1 cellular context compared by ENCODE assay signal in the genomic region with DNA sequence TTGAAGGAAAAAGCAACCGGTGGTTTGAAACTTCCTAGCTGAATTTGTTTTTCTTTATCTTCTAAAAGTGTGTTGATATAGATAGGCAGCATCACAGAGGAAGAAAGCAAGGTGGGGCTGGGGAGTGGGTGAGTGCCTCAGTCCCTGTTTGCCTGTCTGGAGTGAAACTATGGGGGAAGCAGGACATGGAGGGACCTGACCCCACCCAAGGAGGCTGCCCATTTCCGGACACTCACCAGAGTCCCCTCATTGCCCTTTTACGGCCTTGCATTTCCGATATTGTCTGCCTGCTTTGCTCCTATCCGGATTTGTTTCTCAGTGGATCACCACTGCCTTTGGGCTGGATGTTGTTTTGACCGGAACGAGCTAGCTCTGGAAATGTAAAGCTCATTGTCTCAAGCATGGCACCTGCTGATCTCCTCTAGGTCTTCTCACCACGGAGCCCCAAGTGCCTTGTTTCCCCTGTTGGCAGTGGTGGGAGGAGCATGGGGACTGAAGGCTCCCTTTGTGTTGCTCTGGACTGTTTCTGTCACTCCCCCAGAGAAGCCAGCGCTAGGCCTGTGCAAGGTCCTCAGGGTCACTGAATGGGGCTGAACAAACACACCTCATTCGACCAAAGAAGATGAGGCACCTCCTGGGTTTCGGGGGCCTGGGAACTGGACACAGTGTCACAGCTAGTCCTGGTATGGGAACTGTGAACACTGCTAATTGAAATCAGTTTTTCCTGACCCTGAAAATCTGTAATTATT.
TF ChIP-seq lines count a peak whose summit lies in the region.

No MANE protein-coding gene starts in this region.

TF ChIP-seq in K562, 482 proteins besides CTCF, POLR2A, EP300 and RAD21 (continued from another document):
- TF ChIP-seq, protein P1, sequence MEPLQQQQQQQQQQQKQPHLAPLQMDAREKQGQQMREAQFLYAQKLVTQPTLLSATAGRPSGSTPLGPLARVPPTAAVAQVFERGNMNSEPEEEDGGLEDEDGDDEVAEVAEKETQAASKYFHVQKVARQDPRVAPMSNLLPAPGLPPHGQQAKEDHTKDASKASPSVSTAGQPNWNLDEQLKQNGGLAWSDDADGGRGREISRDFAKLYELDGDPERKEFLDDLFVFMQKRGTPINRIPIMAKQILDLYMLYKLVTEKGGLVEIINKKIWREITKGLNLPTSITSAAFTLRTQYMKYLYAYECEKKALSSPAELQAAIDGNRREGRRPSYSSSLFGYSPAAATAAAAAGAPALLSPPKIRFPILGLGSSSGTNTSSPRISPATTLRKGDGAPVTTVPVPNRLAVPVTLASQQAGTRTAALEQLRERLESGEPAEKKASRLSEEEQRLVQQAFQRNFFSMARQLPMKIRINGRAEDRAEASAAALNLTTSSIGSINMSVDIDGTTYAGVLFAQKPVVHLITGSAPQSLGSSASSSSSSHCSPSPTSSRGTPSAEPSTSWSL (CRISPR knock-in tag; IDR thresholded peaks at IDR 0.05; ENCODE audit: borderline replicate concordance), result no peak
- TF ChIP-seq ZNF57 (CRISPR knock-in tag; IDR thresholded peaks at IDR 0.05) (no peak), XRCC5 (IDR thresholded peaks at IDR 0.05; ENCODE audit: low read depth, low read length) (no peak), RBM15 (IDR thresholded peaks at IDR 0.05; ENCODE audit: insufficient read depth, low read length) (no peak), NBN (IDR thresholded peaks at IDR 0.05; ENCODE audit: low read depth) (no peak), ZNF780A (CRISPR knock-in tag; IDR thresholded peaks at IDR 0.05) (no peak), CBX5 (IDR thresholded peaks at IDR 0.05; ENCODE audit: borderline replicate concordance, low read depth) (no peak), NEUROD1 (IDR thresholded peaks at IDR 0.05; ENCODE audit: borderline replicate concordance, low read depth, low read length, partially characterized antibody) (no peak), SRF (CRISPR knock-in tag; IDR thresholded peaks at IDR 0.05) (peak in 1 of 2 experiments; percentile 68; a peak in 1 of 4 replicates), POLR3A (IDR thresholded peaks at IDR 0.05; ENCODE audit: borderline replicate concordance, extremely low read depth, insufficient read depth, insufficient read length) (no peak), TEAD4 (IDR thresholded peaks at IDR 0.05; ENCODE audit: low read length) (no peak), TEAD4 (CRISPR knock-in tag; IDR thresholded peaks at IDR 0.05; ENCODE audit: borderline replicate concordance) (no peak), CXXC5 (CRISPR knock-in tag; IDR thresholded peaks at IDR 0.05) (no peak), ATF1 (CRISPR knock-in tag; IDR thresholded peaks at IDR 0.05) (no peak), ATF1 (tag; IDR thresholded peaks at IDR 0.05) (0 out of 2 replicates have a peak, but pooled peaks have one; percentile 10), FOXK1 (CRISPR knock-in tag; IDR thresholded peaks at IDR 0.05; ENCODE audit: borderline replicate concordance) (no peak), ZKSCAN8 (CRISPR knock-in tag; IDR thresholded peaks at IDR 0.05) (no peak), SMAD2 (IDR thresholded peaks at IDR 0.05; ENCODE audit: low read depth, low read length) (no peak), FOXK2 (conservative IDR thresholded peaks at IDR 0.05 in 1 of 2, IDR thresholded peaks at IDR 0.05 in 1 of 2; ENCODE audit: low read depth in 2 of 2) (0 out of 4 replicates have a peak, but pooled peaks have one; percentile 18 to 27), ZNF274 (IDR thresholded peaks at IDR 0.05; ENCODE audit: borderline replicate concordance, low read depth, low read length) (no peak), MIER1 (IDR thresholded peaks at IDR 0.05; ENCODE audit: low read depth) (no peak), EHMT2 (IDR thresholded peaks at IDR 0.05) (no peak), KLF1 (tag; IDR thresholded peaks at IDR 0.05) (no peak), WHSC1 (IDR thresholded peaks at IDR 0.05; ENCODE audit: low read length) (no peak), SPI1 (IDR thresholded peaks at IDR 0.05; ENCODE audit: borderline replicate concordance, low read depth, low read length) (no peak), PHB (CRISPR knock-in tag; IDR thresholded peaks at IDR 0.05) (no peak), TCF7 (IDR thresholded peaks at IDR 0.05; ENCODE audit: borderline replicate concordance) (no peak), SRSF7 (optimal IDR thresholded peaks at IDR 0.05; ENCODE audit: low read depth, low read length) (no peak), EGR1 (conservative IDR thresholded peaks at IDR 0.05) (no peak), TSC22D4 (tag; IDR thresholded peaks at IDR 0.05) (no peak)
- TF ChIP-seq, protein P2, sequence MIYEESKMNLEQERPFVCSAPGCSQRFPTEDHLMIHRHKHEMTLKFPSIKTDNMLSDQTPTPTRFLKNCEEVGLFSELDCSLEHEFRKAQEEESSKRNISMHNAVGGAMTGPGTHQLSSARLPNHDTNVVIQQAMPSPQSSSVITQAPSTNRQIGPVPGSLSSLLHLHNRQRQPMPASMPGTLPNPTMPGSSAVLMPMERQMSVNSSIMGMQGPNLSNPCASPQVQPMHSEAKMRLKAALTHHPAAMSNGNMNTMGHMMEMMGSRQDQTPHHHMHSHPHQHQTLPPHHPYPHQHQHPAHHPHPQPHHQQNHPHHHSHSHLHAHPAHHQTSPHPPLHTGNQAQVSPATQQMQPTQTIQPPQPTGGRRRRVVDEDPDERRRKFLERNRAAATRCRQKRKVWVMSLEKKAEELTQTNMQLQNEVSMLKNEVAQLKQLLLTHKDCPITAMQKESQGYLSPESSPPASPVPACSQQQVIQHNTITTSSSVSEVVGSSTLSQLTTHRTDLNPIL (CRISPR knock-in tag; IDR thresholded peaks at IDR 0.05), result no peak
- TF ChIP-seq, protein P3, sequence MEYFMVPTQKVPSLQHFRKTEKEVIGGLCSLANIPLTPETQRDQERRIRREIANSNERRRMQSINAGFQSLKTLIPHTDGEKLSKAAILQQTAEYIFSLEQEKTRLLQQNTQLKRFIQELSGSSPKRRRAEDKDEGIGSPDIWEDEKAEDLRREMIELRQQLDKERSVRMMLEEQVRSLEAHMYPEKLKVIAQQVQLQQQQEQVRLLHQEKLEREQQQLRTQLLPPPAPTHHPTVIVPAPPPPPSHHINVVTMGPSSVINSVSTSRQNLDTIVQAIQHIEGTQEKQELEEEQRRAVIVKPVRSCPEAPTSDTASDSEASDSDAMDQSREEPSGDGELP (CRISPR knock-in tag; IDR thresholded peaks at IDR 0.05; ENCODE audit: borderline replicate concordance), result no peak
- TF ChIP-seq, protein P4, sequence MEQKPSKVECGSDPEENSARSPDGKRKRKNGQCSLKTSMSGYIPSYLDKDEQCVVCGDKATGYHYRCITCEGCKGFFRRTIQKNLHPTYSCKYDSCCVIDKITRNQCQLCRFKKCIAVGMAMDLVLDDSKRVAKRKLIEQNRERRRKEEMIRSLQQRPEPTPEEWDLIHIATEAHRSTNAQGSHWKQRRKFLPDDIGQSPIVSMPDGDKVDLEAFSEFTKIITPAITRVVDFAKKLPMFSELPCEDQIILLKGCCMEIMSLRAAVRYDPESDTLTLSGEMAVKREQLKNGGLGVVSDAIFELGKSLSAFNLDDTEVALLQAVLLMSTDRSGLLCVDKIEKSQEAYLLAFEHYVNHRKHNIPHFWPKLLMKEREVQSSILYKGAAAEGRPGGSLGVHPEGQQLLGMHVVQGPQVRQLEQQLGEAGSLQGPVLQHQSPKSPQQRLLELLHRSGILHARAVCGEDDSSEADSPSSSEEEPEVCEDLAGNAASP (IDR thresholded peaks at IDR 0.05), result no peak
- TF ChIP-seq, protein P5, sequence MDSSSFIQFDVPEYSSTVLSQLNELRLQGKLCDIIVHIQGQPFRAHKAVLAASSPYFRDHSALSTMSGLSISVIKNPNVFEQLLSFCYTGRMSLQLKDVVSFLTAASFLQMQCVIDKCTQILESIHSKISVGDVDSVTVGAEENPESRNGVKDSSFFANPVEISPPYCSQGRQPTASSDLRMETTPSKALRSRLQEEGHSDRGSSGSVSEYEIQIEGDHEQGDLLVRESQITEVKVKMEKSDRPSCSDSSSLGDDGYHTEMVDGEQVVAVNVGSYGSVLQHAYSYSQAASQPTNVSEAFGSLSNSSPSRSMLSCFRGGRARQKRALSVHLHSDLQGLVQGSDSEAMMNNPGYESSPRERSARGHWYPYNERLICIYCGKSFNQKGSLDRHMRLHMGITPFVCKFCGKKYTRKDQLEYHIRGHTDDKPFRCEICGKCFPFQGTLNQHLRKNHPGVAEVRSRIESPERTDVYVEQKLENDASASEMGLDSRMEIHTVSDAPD (CRISPR knock-in tag; IDR thresholded peaks at IDR 0.05), result no peak
- TF ChIP-seq, protein P6, sequence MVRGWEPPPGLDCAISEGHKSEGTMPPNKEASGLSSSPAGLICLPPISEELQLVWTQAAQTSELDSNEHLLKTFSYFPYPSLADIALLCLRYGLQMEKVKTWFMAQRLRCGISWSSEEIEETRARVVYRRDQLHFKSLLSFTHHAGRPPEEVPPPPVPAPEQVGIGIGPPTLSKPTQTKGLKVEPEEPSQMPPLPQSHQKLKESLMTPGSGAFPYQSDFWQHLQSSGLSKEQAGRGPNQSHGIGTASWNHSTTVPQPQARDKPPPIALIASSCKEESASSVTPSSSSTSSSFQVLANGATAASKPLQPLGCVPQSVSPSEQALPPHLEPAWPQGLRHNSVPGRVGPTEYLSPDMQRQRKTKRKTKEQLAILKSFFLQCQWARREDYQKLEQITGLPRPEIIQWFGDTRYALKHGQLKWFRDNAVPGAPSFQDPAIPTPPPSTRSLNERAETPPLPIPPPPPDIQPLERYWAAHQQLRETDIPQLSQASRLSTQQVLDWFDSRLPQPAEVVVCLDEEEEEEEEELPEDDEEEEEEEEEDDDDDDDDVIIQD (CRISPR knock-in tag; IDR thresholded peaks at IDR 0.05), result no peak
- TF ChIP-seq, protein P7, sequence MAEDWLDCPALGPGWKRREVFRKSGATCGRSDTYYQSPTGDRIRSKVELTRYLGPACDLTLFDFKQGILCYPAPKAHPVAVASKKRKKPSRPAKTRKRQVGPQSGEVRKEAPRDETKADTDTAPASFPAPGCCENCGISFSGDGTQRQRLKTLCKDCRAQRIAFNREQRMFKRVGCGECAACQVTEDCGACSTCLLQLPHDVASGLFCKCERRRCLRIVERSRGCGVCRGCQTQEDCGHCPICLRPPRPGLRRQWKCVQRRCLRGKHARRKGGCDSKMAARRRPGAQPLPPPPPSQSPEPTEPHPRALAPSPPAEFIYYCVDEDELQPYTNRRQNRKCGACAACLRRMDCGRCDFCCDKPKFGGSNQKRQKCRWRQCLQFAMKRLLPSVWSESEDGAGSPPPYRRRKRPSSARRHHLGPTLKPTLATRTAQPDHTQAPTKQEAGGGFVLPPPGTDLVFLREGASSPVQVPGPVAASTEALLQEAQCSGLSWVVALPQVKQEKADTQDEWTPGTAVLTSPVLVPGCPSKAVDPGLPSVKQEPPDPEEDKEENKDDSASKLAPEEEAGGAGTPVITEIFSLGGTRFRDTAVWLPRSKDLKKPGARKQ (CRISPR knock-in tag; IDR thresholded peaks at IDR 0.05), result no peak
- TF ChIP-seq, protein P8, sequence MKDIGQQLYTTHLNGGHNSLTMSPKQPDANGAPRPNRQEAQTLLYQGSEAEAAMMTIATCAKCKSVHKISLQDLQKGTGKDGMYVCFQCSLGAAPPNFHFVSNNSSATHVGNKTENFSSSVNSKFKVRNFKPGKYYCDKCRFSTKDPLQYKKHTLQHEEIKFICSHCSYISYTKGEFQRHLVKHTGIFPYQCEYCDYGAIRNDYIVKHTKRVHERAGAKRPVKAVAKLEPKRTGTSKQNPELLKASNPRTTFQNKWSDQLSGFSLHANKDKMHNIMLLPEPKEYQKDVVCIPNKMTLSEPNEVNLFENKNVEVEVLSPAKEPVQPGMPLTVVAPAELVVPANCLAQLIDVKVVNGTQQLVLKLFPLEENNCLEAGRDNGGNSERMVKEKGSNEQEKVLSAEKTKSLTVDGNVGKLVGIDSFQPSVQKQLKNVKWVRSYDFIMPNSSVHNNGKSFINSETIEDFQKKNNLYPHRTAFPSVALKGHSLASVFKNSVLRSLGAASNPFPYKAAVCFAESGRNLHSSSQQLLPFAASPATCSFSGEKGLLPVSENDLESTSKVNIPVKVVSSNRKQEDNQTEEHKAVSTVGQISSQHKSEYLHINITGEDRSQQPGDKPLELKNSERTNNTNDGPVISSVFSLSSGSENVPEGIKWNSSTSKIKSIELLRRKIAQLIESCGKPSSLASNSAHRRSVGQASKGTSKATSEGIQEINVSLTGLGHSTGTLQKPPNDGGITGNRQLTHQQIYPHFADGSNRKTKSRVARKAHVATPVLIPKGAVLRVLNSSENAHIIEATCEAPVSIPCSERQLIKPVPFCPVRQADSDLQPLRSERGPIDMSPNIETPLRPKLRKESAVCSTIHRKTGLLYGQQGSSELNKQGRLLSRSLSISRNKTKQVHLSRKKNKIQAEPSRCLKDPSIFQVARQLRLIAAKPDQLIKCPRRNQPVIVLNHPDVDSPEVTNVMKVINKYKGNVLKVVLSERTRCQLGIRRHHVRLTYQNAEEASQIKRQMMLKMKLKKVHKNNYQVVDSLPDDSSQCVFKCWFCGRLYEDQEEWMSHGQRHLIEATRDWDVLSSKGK (CRISPR knock-in tag; IDR thresholded peaks at IDR 0.05), result no peak
- TF ChIP-seq, protein P9, sequence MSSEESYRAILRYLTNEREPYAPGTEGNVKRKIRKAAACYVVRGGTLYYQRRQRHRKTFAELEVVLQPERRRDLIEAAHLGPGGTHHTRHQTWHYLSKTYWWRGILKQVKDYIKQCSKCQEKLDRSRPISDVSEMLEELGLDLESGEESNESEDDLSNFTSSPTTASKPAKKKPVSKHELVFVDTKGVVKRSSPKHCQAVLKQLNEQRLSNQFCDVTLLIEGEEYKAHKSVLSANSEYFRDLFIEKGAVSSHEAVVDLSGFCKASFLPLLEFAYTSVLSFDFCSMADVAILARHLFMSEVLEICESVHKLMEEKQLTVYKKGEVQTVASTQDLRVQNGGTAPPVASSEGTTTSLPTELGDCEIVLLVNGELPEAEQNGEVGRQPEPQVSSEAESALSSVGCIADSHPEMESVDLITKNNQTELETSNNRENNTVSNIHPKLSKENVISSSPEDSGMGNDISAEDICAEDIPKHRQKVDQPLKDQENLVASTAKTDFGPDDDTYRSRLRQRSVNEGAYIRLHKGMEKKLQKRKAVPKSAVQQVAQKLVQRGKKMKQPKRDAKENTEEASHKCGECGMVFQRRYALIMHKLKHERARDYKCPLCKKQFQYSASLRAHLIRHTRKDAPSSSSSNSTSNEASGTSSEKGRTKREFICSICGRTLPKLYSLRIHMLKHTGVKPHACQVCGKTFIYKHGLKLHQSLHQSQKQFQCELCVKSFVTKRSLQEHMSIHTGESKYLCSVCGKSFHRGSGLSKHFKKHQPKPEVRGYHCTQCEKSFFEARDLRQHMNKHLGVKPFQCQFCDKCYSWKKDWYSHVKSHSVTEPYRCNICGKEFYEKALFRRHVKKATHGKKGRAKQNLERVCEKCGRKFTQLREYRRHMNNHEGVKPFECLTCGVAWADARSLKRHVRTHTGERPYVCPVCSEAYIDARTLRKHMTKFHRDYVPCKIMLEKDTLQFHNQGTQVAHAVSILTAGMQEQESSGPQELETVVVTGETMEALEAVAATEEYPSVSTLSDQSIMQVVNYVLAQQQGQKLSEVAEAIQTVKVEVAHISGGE (CRISPR knock-in tag; IDR thresholded peaks at IDR 0.05), result 0 out of 6 replicates have a peak, but pooled peaks of 1 of the 3 experiments have one; percentile 32
TF ChIP-seq in K562: peak in this region for 6.
